ENCODE assay signal across 13 cellular contexts in the genomic region with DNA sequence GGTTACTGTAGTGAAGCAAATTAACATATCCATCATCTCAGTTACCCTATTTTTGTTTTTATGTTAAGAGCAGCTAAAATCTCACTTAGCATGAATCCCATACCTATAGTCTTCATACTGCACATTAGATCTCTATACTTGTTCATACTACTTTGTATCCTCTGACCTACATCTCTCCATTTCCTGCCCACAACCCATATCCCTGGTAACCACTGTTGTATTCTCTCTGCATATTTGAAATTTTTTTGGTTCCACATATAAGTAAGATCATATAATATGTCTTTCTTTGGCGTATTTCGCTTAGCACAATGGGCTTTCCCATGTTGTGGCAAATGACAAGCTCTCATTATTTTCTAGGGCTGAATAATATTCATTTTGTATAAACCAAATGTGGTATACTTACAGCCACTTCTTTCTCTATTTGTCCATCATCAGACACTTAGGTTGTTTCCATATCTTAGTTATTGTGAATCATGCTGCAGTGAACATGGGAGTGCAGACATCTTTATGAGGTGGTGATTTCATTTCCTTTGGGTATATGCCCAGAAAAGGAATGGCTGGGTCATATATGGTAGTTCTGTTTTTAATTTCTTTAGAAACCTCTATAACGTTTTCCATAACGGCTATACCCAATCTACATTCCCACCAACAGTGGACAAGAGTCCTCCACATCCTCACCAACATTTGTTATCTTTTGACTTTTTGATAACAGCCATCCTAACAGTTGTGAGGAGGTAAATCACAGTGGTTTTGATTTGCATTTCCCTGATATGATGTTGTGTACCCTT. TPM values are rescaled to one million over a fixed set of nuclear protein-coding genes. Genes with fewer than 3 reads are reported as not detected.
DNase-seq lines count a peak whose midpoint lies in the region; ATAC-seq lines count a peak whose summit lies in the region.
"Had no signal": no experiment of that assay in that cellular context is flagged by ENCODE, and none has a peak within 500 bp of the region (broad histone marks: within the 10 kb centered on the region; RNA-seq: fewer than 3 reads in every experiment).

No MANE protein-coding gene starts in this region.

- no peaks in the 10 kb centered on the region for H3K36me3 ChIP-seq in ACC112 (ENCODE audit: insufficient read depth, low read length)

- no peaks in the 10 kb centered on the region for H3K27me3 ChIP-seq in ACC112 (ENCODE audit: insufficient read depth, low read length)

- H3K27ac ChIP-seq in ACC112 (ENCODE audit: low read depth, low read length): no peak overlapping the region

- DNase-seq in GM04504 (ENCODE audit: low read depth): peak; percentile 44
- no peak for DNase-seq in activated naive CD8-positive, alpha-beta T cell treated with anti-CD3 and anti-CD28 coated beads for 36 hours
- peak; percentile 79 for DNase-seq in foreskin melanocyte
- no peak for DNase-seq in NCI-H524 (lab: John Stamatoyannopoulos, UW)
- no peak for DNase-seq in NCI-H524 treated with DMSO at 0.1 percent for 48 hours (lab: John Stamatoyannopoulos, UW)
- DNase-seq: SIG-M5; stimulated activated naive CD4-positive, alpha-beta T cell treated with Interleukin-2 at 50 U/mL for 16 hours had no signal

- no peaks in the 10 kb centered on the region for H3K79me2 ChIP-seq in ACC112 (ENCODE audit: control insufficient read depth, insufficient read depth, low read length, unreplicated experiment)

- peaks cover 4% of the 10 kb centered on the region for H3K4me1 ChIP-seq in ACC112 (ENCODE audit: control insufficient read depth, insufficient read depth, low read length, unreplicated experiment)

- peak overlapping the region; percentile 99 for H3K27ac Mint-ChIP-seq in activated naive CD8-positive, alpha-beta T cell treated with anti-CD3 and anti-CD28 coated beads for 36 hours
- H3K27ac Mint-ChIP-seq: dendritic cell treated with granulocyte-macrophage colony-stimulating factor and Interleukin-4, amounts not matched to agents 40 ng/mL and 50 ng/mL, for 4 days had no signal

- peaks cover 93% of the 10 kb centered on the region for H3K4me1 Mint-ChIP-seq in activated naive CD8-positive, alpha-beta T cell treated with anti-CD3 and anti-CD28 coated beads for 36 hours
- H3K4me1 Mint-ChIP-seq: neural crest cell had no signal

- H2AFZ ChIP-seq in ACC112 (ENCODE audit: low read length, unreplicated experiment): peak overlapping the region; percentile 63

- peaks cover 87% of the 10 kb centered on the region for H3K36me3 Mint-ChIP-seq in activated naive CD8-positive, alpha-beta T cell treated with anti-CD3 and anti-CD28 coated beads for 36 hours

- H3K4me3 Mint-ChIP-seq in activated naive CD8-positive, alpha-beta T cell treated with anti-CD3 and anti-CD28 coated beads for 36 hours: peak overlapping the region; percentile 38
- H3K4me3 Mint-ChIP-seq: dendritic cell treated with granulocyte-macrophage colony-stimulating factor and Interleukin-4, amounts not matched to agents 40 ng/mL and 50 ng/mL, for 4 days; IgD-negative memory B cell; neural crest cell had no signal

- H3K9me3 Mint-ChIP-seq in activated naive CD8-positive, alpha-beta T cell treated with anti-CD3 and anti-CD28 coated beads for 36 hours: peaks cover 47% of the 10 kb centered on the region
- H3K9me3 Mint-ChIP-seq: dendritic cell treated with granulocyte-macrophage colony-stimulating factor and Interleukin-4, amounts not matched to agents 40 ng/mL and 50 ng/mL, for 4 days had no signal

- H3K4me3 ChIP-seq in ACC112 (ENCODE audit: low read depth, low read length): no peak overlapping the region

- ATAC-seq in HG02571 (IDR thresholded peaks at IDR 0.05; ENCODE audit: unreplicated experiment) (no peak), HG03039 (IDR thresholded peaks at IDR 0.05; ENCODE audit: unreplicated experiment) (no peak)

- no peaks in the 10 kb centered on the region for H3K27me3 Mint-ChIP-seq in activated naive CD8-positive, alpha-beta T cell treated with anti-CD3 and anti-CD28 coated beads for 36 hours
- H3K27me3 Mint-ChIP-seq: dendritic cell treated with granulocyte-macrophage colony-stimulating factor and Interleukin-4, amounts not matched to agents 40 ng/mL and 50 ng/mL, for 4 days; IgD-negative memory B cell had no signal

RNA-seq across cellular contexts. Expression of a gene that starts 39.8 kb away (rescaled TPM):
- 10 to 100 TPM; 73.1 to 78.0 TPM for total RNA-seq in activated naive CD8-positive, alpha-beta T cell treated with anti-CD3 and anti-CD28 coated beads for 36 hours

Comparison
In these comparisons a context has a peak if more than half of its experiments do, and no peak if none do; other contexts are left out.
1. DNase-seq: peak in GM04504 (single experiment) and foreskin melanocyte (single experiment); none in activated naive CD8-positive, alpha-beta T cell treated with anti-CD3 and anti-CD28 coated beads for 36 hours (single experiment), NCI-H524 (0 of 2) and NCI-H524 treated with DMSO at 0.1 percent for 48 hours (single experiment).